ENCODE assay signal across 1 cellular context in genomic region chr3:46578973-46579755, GRCh38.
TF ChIP-seq lines count a peak whose summit lies in the region.

No MANE protein-coding gene starts in this region.

TF ChIP-seq in HepG2, 621 proteins besides CTCF, POLR2A, EP300 and RAD21 (continued from another document and continues in another):
- TF ChIP-seq DZIP1 (CRISPR knock-in tag; IDR thresholded peaks at IDR 0.05) (no peak), NKX3-1 (CRISPR knock-in tag; IDR thresholded peaks at IDR 0.05) (no peak), HOXA7 (CRISPR knock-in tag; IDR thresholded peaks at IDR 0.05) (no peak), HDAC1 (CRISPR knock-in tag; IDR thresholded peaks at IDR 0.05) (peak; percentile 46; the same call in 1 of the 2 replicates), ARNT2 (CRISPR knock-in tag; IDR thresholded peaks at IDR 0.05; ENCODE audit: low read depth) (no peak), ATF5 (CRISPR knock-in tag; IDR thresholded peaks at IDR 0.05; ENCODE audit: low read depth) (no peak), ATM (IDR thresholded peaks at IDR 0.05; ENCODE audit: borderline replicate concordance) (no peak), JUND (CRISPR knock-in tag; IDR thresholded peaks at IDR 0.05) (no peak), NFE2L1 (CRISPR knock-in tag; IDR thresholded peaks at IDR 0.05; ENCODE audit: borderline replicate concordance) (no peak), ZNF142 (CRISPR knock-in tag; IDR thresholded peaks at IDR 0.05) (no peak), AHR (CRISPR knock-in tag; IDR thresholded peaks at IDR 0.05) (no peak), ZNF724P (CRISPR knock-in tag; IDR thresholded peaks at IDR 0.05; ENCODE audit: borderline replicate concordance) (no peak), SKIL (CRISPR knock-in tag; IDR thresholded peaks at IDR 0.05; ENCODE audit: borderline replicate concordance) (no peak), SAFB2 (CRISPR knock-in tag; IDR thresholded peaks at IDR 0.05; ENCODE audit: borderline replicate concordance, low read depth) (no peak), SPEN (CRISPR knock-in tag; IDR thresholded peaks at IDR 0.05; ENCODE audit: low read depth) (peak; percentile 31; the same call in 1 of the 2 replicates), ZNF331 (CRISPR knock-in tag; IDR thresholded peaks at IDR 0.05) (0 out of 2 replicates have a peak, but pooled peaks have one; percentile 35), GLMP (CRISPR knock-in tag; IDR thresholded peaks at IDR 0.05; ENCODE audit: borderline replicate concordance) (no peak), RBFOX2 (IDR thresholded peaks at IDR 0.05; ENCODE audit: low read depth, low read length) (no peak), SKI (IDR thresholded peaks at IDR 0.05; ENCODE audit: partially characterized antibody) (peak; percentile 40), DPF2 (CRISPR knock-in tag; IDR thresholded peaks at IDR 0.05; ENCODE audit: borderline replicate concordance, low read depth) (no peak), ZNF264 (CRISPR knock-in tag; IDR thresholded peaks at IDR 0.05) (no peak), GTF2F1 (IDR thresholded peaks at IDR 0.05; ENCODE audit: low read length) (no peak), NCOA5 (CRISPR knock-in tag; IDR thresholded peaks at IDR 0.05) (no peak), ZBTB20 (CRISPR knock-in tag; IDR thresholded peaks at IDR 0.05; ENCODE audit: borderline replicate concordance, low read depth) (no peak), ZKSCAN8 (CRISPR knock-in tag; IDR thresholded peaks at IDR 0.05; ENCODE audit: borderline replicate concordance) (no peak), ZZZ3 (CRISPR knock-in tag; IDR thresholded peaks at IDR 0.05; ENCODE audit: borderline replicate concordance) (no peak), EHMT2 (IDR thresholded peaks at IDR 0.05; ENCODE audit: borderline replicate concordance, low read depth, low read length) (no peak)
- TF ChIP-seq, protein P1, sequence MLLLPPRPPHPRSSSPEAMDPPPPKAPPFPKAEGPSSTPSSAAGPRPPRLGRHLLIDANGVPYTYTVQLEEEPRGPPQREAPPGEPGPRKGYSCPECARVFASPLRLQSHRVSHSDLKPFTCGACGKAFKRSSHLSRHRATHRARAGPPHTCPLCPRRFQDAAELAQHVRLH (CRISPR knock-in tag; IDR thresholded peaks at IDR 0.05; ENCODE audit: borderline replicate concordance, low read depth), result no peak
- TF ChIP-seq, protein P2, sequence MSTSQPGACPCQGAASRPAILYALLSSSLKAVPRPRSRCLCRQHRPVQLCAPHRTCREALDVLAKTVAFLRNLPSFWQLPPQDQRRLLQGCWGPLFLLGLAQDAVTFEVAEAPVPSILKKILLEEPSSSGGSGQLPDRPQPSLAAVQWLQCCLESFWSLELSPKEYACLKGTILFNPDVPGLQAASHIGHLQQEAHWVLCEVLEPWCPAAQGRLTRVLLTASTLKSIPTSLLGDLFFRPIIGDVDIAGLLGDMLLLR (CRISPR knock-in tag; IDR thresholded peaks at IDR 0.05), result no peak
- TF ChIP-seq, protein P3, sequence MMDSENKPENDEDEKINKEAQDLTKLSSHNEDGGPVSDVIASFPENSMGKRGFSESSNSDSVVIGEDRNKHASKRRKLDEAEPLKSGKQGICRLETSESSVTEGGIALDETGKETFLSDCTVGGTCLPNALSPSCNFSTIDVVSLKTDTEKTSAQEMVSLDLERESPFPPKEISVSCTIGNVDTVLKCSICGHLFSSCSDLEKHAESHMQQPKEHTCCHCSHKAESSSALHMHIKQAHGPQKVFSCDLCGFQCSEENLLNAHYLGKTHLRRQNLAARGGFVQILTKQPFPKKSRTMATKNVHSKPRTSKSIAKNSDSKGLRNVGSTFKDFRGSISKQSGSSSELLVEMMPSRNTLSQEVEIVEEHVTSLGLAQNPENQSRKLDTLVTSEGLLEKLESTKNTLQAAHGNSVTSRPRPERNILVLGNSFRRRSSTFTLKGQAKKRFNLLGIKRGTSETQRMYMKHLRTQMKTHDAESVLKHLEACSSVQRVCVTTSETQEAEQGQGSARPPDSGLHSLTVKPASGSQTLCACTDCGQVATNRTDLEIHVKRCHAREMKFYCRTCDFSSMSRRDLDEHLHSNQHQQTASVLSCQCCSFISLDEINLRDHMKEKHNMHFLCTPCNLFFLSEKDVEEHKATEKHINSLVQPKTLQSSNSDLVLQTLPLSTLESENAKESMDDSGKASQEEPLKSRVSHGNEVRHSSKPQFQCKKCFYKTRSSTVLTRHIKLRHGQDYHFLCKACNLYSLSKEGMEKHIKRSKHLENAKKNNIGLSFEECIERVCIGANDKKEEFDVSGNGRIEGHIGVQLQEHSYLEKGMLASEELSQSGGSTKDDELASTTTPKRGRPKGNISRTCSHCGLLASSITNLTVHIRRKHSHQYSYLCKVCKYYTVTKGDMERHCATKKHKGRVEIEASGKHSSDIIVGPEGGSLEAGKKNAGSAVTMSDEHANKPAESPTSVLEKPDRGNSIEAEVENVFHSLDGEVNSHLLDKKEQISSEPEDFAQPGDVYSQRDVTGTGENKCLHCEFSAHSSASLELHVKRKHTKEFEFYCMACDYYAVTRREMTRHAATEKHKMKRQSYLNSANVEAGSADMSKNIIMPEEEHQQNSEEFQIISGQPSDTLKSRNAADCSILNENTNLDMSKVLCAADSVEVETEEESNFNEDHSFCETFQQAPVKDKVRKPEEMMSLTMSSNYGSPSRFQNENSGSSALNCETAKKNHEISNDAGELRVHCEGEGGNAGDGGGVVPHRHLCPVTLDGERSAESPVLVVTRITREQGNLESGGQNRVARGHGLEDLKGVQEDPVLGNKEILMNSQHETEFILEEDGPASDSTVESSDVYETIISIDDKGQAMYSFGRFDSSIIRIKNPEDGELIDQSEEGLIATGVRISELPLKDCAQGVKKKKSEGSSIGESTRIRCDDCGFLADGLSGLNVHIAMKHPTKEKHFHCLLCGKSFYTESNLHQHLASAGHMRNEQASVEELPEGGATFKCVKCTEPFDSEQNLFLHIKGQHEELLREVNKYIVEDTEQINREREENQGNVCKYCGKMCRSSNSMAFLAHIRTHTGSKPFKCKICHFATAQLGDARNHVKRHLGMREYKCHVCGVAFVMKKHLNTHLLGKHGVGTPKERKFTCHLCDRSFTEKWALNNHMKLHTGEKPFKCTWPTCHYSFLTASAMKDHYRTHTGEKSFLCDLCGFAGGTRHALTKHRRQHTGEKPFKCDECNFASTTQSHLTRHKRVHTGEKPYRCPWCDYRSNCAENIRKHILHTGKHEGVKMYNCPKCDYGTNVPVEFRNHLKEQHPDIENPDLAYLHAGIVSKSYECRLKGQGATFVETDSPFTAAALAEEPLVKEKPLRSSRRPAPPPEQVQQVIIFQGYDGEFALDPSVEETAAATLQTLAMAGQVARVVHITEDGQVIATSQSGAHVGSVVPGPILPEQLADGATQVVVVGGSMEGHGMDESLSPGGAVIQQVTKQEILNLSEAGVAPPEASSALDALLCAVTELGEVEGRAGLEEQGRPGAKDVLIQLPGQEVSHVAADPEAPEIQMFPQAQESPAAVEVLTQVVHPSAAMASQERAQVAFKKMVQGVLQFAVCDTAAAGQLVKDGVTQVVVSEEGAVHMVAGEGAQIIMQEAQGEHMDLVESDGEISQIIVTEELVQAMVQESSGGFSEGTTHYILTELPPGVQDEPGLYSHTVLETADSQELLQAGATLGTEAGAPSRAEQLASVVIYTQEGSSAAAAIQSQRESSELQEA (CRISPR knock-in tag; IDR thresholded peaks at IDR 0.05; ENCODE audit: not compliant biosample characterization), result no peak
- TF ChIP-seq, protein P4, sequence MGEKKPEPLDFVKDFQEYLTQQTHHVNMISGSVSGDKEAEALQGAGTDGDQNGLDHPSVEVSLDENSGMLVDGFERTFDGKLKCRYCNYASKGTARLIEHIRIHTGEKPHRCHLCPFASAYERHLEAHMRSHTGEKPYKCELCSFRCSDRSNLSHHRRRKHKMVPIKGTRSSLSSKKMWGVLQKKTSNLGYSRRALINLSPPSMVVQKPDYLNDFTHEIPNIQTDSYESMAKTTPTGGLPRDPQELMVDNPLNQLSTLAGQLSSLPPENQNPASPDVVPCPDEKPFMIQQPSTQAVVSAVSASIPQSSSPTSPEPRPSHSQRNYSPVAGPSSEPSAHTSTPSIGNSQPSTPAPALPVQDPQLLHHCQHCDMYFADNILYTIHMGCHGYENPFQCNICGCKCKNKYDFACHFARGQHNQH (CRISPR knock-in tag; IDR thresholded peaks at IDR 0.05), result peak; percentile 37; the same call in 1 of the 2 replicates
